ENCODE assay signal across 8 cellular contexts in the genomic region with DNA sequence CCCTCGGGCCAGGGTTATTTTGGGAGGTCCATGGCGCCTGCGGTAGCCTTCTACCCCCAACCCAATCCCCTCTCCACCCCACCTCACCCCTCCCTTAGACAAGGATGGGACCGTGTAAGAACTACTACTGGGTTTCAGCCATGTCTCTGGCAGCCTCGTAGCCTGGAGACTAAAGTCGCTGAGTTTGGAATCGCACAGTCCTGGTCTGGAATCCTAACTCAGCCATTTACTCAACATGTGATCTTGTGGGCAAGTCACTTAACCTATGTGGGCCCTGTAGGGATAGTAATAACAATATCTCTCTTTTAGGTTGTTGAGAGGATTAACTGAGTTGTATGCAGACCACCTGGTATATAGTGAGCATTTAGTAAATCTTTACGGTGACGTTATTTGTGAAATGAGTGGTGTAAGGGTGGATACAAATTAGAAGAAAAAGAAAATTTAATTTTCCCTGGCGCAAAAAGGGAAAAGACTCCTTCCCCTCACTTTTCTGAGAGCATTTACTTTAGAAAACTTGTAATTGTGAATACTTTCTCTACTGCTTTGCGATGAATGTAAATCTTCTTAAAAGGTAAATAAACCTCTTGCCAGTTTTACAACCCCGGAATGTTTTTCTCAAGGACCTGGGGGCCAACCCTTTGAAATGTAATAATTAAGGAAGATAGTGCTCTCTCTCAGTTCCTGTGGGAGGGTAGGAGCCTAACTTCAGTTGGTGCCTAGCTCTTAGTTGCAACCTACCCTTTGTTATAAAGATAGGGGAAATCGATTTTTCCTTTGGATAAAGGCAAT. TPM values are rescaled to one million over a fixed set of nuclear protein-coding genes. Genes with fewer than 3 reads are reported as not detected.
A peak's percentile ranks its signal among the peaks of the same experiment; 100 is the strongest.
DNase-seq lines count a peak whose midpoint lies in the region; ATAC-seq and TF ChIP-seq lines count a peak whose summit lies in the region.

No MANE protein-coding gene starts in this region.

- H3K4me3 ChIP-seq in GM06990 (replicated peaks; ENCODE audit: low read depth, low read length) (peak overlapping the region; percentile 71), NB4 (ENCODE audit: low read depth, low read length) (peak overlapping the region; percentile 84)

- peak; percentile 31 for ATAC-seq in GM21723 (IDR thresholded peaks at IDR 0.05; ENCODE audit: unreplicated experiment)
- peak; percentile 41 for ATAC-seq in stimulated activated naive CD8-positive, alpha-beta T cell treated with anti-CD3 and anti-CD28 coated beads, Interleukin-15, Interleukin-2, amounts not matched to agents 100 U/mL and 50 U/mL, for 24 hours

- no peak for DNase-seq in GM06990 (ENCODE audit: extremely low read depth, insufficient read length)
- peak; percentile 24 for DNase-seq in NB4 (ENCODE audit: low read depth)
- DNase-seq in iPS-NIHi7 (ENCODE audit: extremely low spot score): peak; percentile 70
- DNase-seq in stimulated activated naive CD8-positive, alpha-beta T cell treated with anti-CD3 and anti-CD28 coated beads, Interleukin-15, Interleukin-2, amounts not matched to agents 100 U/mL and 50 U/mL, for 24 hours: no peak
- no peak for DNase-seq in stimulated activated CD4-positive, alpha-beta T cell treated with anti-CD3 and anti-CD28 coated beads, Interleukin-1b, Interleukin-23, amount 100 ng/mL, for 48 hours
- no peak for DNase-seq in NCI-H1694 (lab: John Stamatoyannopoulos, UW)

- H3K27ac ChIP-seq in adipose tissue (ENCODE audit: low read depth, low read length): peak overlapping the region; percentile 70

- WGBS in adipose tissue, 3 donors: 23 to 39% (median 38%) methylated on average over 13 of the region's 13 CpGs

- peaks cover 13% of the 10 kb centered on the region for H3K36me3 ChIP-seq in GM06990 (ENCODE audit: control insufficient read depth, insufficient read depth, low read length)

- TF ChIP-seq CTCF in GM06990 (IDR thresholded peaks at IDR 0.05; ENCODE audit: insufficient read depth, low read length, poor library complexity, severe bottlenecking) (no peak), NB4 (IDR thresholded peaks at IDR 0.05; ENCODE audit: low read depth, low read length) (no peak)

- TF ChIP-seq POLR2A in NB4 (IDR thresholded peaks at IDR 0.05; ENCODE audit: extremely low read depth, insufficient read length): no peak

- H3K27me3 ChIP-seq in GM06990 (replicated peaks; ENCODE audit: control insufficient read depth, insufficient read depth, low read length): no peaks in the 10 kb centered on the region

RNA-seq across cellular contexts. Expression of a gene that starts 0.6 kb away (rescaled TPM):
- 100 to 1,000 TPM in 2 of 3 donors, 10 to 100 TPM in 1; 69.1 to 142 (median 130) TPM for polyA plus RNA-seq in adipose tissue

RNA-seq across cellular contexts. Expression of a gene that starts 14.5 kb away (rescaled TPM):
- 10 to 100 TPM in 1 of 3 donors, 1 to 10 TPM in 2; 5.3 to 10.3 (median 6.5) TPM for polyA plus RNA-seq in adipose tissue

RNA-seq across cellular contexts. Expression of a gene that starts 17.9 kb away (rescaled TPM):
- 10 to 100 TPM in 2 of 3 donors, 1 to 10 TPM in 1; 2.6 to 74.0 (median 36.2) TPM for polyA plus RNA-seq in adipose tissue

Comparison
In these comparisons a context has a peak if more than half of its experiments do, and no peak if none do; other contexts are left out.
1. DNase-seq: peak in NB4 (single experiment) and iPS-NIHi7 (single experiment); none in GM06990 (single experiment), stimulated activated naive CD8-positive, alpha-beta T cell treated with anti-CD3 and anti-CD28 coated beads, Interleukin-15, Interleukin-2, amounts not matched to agents 100 U/mL and 50 U/mL, for 24 hours (single experiment), stimulated activated CD4-positive, alpha-beta T cell treated with anti-CD3 and anti-CD28 coated beads, Interleukin-1b, Interleukin-23, amount 100 ng/mL, for 48 hours (single experiment) and NCI-H1694 (single experiment).